In genomic region chr2:44746367-44746766, GRCh38 we compare ENCODE assay signal across 16 cellular contexts.
DNase-seq lines count a peak whose midpoint lies in the region; ATAC-seq, FAIRE-seq and TF ChIP-seq lines count a peak whose summit lies in the region.
"Had no signal": no experiment of that assay in that cellular context is flagged by ENCODE, and none has a peak within 500 bp of the region (broad histone marks: within the 10 kb centered on the region; RNA-seq: fewer than 3 reads in every experiment).

No MANE protein-coding gene starts in this region.

- H4K20me1 ChIP-seq in HepG2 (ENCODE audit: insufficient read depth, low read length) (no peaks in the 10 kb centered on the region), neural progenitor cell (ENCODE audit: low read depth) (no peaks in the 10 kb centered on the region)
- H4K20me1 ChIP-seq: BLaER1 treated with 17β-estradiol and CSF1 and Interleukin-3, amounts not matched to agents 10 nM and 100 nM had no signal

- no peak overlapping the region for H3K27ac ChIP-seq in HepG2 (ENCODE audit: extremely low read length, insufficient read depth, low read length)
- H3K27ac ChIP-seq in right lobe of liver, result no peak overlapping the region
- H3K27ac ChIP-seq in neural progenitor cell, result peak overlapping the region; percentile 15
- no peak overlapping the region for H3K27ac ChIP-seq in tibial artery
- H3K27ac ChIP-seq: 22Rv1; BLaER1 treated with 17β-estradiol and CSF1 and Interleukin-3, amounts not matched to agents 10 nM and 100 nM; HL-60; KMS-11 had no signal

- TF ChIP-seq RAD21 in HepG2 (CRISPR knock-in tag; IDR thresholded peaks at IDR 0.05), result no peak

- H3K27me3 Mint-ChIP-seq in WTC11 (ENCODE audit: low read depth) (no peaks in the 10 kb centered on the region), neural progenitor cell (ENCODE audit: insufficient read depth, low read depth) (no peaks in the 10 kb centered on the region)
- H3K27me3 Mint-ChIP-seq: B cell had no signal

- H3K36me3 ChIP-seq in HepG2 (replicated peaks in 1 of 2; ENCODE audit: control insufficient read depth in 1 of 2, insufficient read depth in 2 of 2, low read length in 2 of 2) (no peaks in the 10 kb centered on the region), right lobe of liver (no peaks in the 10 kb centered on the region), neural progenitor cell (no peaks in the 10 kb centered on the region), tibial artery (no peaks in the 10 kb centered on the region)

- H3K4me2 ChIP-seq in HepG2 (ENCODE audit: low read depth, low read length), result no peak overlapping the region
- peak overlapping the region; percentile 47 for H3K4me2 ChIP-seq in neural progenitor cell
- H3K4me2 ChIP-seq: KMS-11 had no signal

- H3K27ac Mint-ChIP-seq in WTC11 (peak overlapping the region; percentile 17; the same call in 1 of the 2 replicates), neural progenitor cell (no peak overlapping the region)
- H3K27ac Mint-ChIP-seq: B cell; CD8-positive, alpha-beta T cell had no signal

- no peak for TF ChIP-seq EP300 in HepG2 (IDR thresholded peaks at IDR 0.05; ENCODE audit: low read depth in 2 of 2, low read length in 2 of 2)
- TF ChIP-seq EP300 in HepG2 (CRISPR knock-in tag; IDR thresholded peaks at IDR 0.05; ENCODE audit: borderline replicate concordance), result no peak

- ATAC-seq in HepG2 (no peak), right lobe of liver (no peak), WTC11 (no peak), HG03159 (IDR thresholded peaks at IDR 0.05; ENCODE audit: unreplicated experiment) (no peak)
- ATAC-seq: CD8-positive, alpha-beta T cell had no signal

- CTCF ChIA-PET in HepG2 (lab: Yijun Ruan, JAX; ENCODE audit: low intra/inter-chr PET ratio, low total read pairs) (no interaction called here), WTC11 (lab: Charles Lee) (interaction anchor here (0.5 to 1.6 kb wide), 6 partner anchors 15 to 283 kb away, joined by 3 to 5 read pairs (median 4); no protein-coding TSS in a partner anchor)

- BruUV-seq in HepG2 (replicated peaks; lab: Mats Ljungman, UMichigan), result no TSS peak

- H3K27me3 ChIP-seq in HepG2 (ENCODE audit: control insufficient read depth in 1 of 2, insufficient read depth in 2 of 2, low read length in 2 of 2) (no peaks in the 10 kb centered on the region), right lobe of liver (no peaks in the 10 kb centered on the region), neural progenitor cell (no peaks in the 10 kb centered on the region), tibial artery (no peaks in the 10 kb centered on the region)
- H3K27me3 ChIP-seq: BLaER1 treated with 17β-estradiol and CSF1 and Interleukin-3, amounts not matched to agents 10 nM and 100 nM had no signal

- H3K4me1 Mint-ChIP-seq in WTC11, result peaks cover 44% of the 10 kb centered on the region
- peaks cover 22% of the 10 kb centered on the region for H3K4me1 Mint-ChIP-seq in neural progenitor cell
- H3K4me1 Mint-ChIP-seq: B cell had no signal

- no peak overlapping the region for H3K4me3 Mint-ChIP-seq in WTC11
- H3K4me3 Mint-ChIP-seq in neural progenitor cell, result no peak overlapping the region
- H3K4me3 Mint-ChIP-seq: B cell; CD8-positive, alpha-beta T cell had no signal

- H2AFZ ChIP-seq in HepG2 (ENCODE audit: low read length) (no peak overlapping the region), neural progenitor cell (replicated peaks) (no peak overlapping the region)

- POLR2A ChIA-PET in HepG2 (lab: Yijun Ruan, JAX), result no interaction called here
- POLR2A ChIA-PET in WTC11 (lab: Charles Lee), result interaction anchor here (0.9 kb wide), 1 partner anchor 14 kb away, joined by 3 read pairs; no protein-coding TSS in a partner anchor

- in situ Hi-C loops in HepG2 (cut with HindIII; ENCODE audit: extremely low pct_ligation_motif_present, low pct_unique_long_range_greater_than_20kb), result no loop called here

- no peak for TF ChIP-seq POLR2A in HepG2 (IDR thresholded peaks at IDR 0.05; ENCODE audit: insufficient read depth in 1 of 2, low read depth in 2 of 2, low read length in 2 of 2)
- TF ChIP-seq POLR2A in right lobe of liver (IDR thresholded peaks at IDR 0.05), result no peak

- TF ChIP-seq CTCF in HepG2 (CRISPR knock-in tag; IDR thresholded peaks at IDR 0.05) (no peak), right lobe of liver (IDR thresholded peaks at IDR 0.05) (no peak), WTC11 (IDR thresholded peaks at IDR 0.05) (no peak), neural progenitor cell (IDR thresholded peaks at IDR 0.05) (no peak), tibial artery (IDR thresholded peaks at IDR 0.05) (no peak)

- FAIRE-seq in HepG2 (lab: Jason Lieb, UNC), result no peak

- intact Hi-C loops in HepG2 (cut with micrococcal nuclease; ENCODE audit: unreplicated experiment) (loop anchor here (10.0 kb wide), 1 partner anchor 188 kb away; no protein-coding TSS in a partner anchor), right lobe of liver (cut with DNase I) (no loop called here), tibial artery (cut with DNase I; ENCODE audit: low total_unique reads) (no loop called here)

- H3K4me3 ChIP-seq in HepG2 (replicated peaks in 1 of 3; ENCODE audit: insufficient read depth in 1 of 3, low read depth in 2 of 3, low read length in 3 of 3), result no peak overlapping the region
- no peak overlapping the region for H3K4me3 ChIP-seq in right lobe of liver
- no peak overlapping the region for H3K4me3 ChIP-seq in neural progenitor cell
- H3K4me3 ChIP-seq in tibial artery, result no peak overlapping the region
- H3K4me3 ChIP-seq: BLaER1 treated with 17β-estradiol and CSF1 and Interleukin-3, amounts not matched to agents 10 nM and 100 nM had no signal

- H3F3A ChIP-seq in neural progenitor cell (ENCODE audit: low read depth), result peaks cover 25% of the 10 kb centered on the region

- H3K4me1 ChIP-seq in HepG2 (ENCODE audit: insufficient read depth, low read length) (peaks cover 11% of the 10 kb centered on the region), right lobe of liver (no peaks in the 10 kb centered on the region), neural progenitor cell (peaks cover 35% of the 10 kb centered on the region), tibial artery (peaks cover 0 to 16% (median 1%) of the 10 kb centered on the region in 4 donors)

- no peaks in the 10 kb centered on the region for H3K36me3 Mint-ChIP-seq in WTC11
- H3K36me3 Mint-ChIP-seq in neural progenitor cell, result no peaks in the 10 kb centered on the region

- H3K9me3 Mint-ChIP-seq in WTC11 (no peaks in the 10 kb centered on the region), neural progenitor cell (no peaks in the 10 kb centered on the region)
- H3K9me3 Mint-ChIP-seq: CD8-positive, alpha-beta T cell had no signal

- DNase-seq in HepG2 (ENCODE audit: low spot score), result no peak
- DNase-seq in right lobe of liver, result no peak
- no peak for DNase-seq in WTC11 (ENCODE audit: low spot score)
- DNase-seq in neural progenitor cell (ENCODE audit: low spot score), result no peak
- no peak for DNase-seq in activated CD4-positive, CD25-positive, alpha-beta regulatory T cell treated with anti-CD3 and anti-CD28 coated beads, Interleukin-2, amount 50 U/mL, for 72 hours
- no peak for DNase-seq in tibial artery
- DNase-seq: Calu3; CD8-positive, alpha-beta T cell; GF-D8; HCEC 1CT had no signal

- H3K9ac ChIP-seq in HepG2 (ENCODE audit: insufficient read depth, low read depth, low read length) (no peak overlapping the region), neural progenitor cell (no peak overlapping the region)
- H3K9ac ChIP-seq: BLaER1 treated with 17β-estradiol and CSF1 and Interleukin-3, amounts not matched to agents 10 nM and 100 nM; KMS-11 had no signal

- no peaks in the 10 kb centered on the region for H3K9me3 ChIP-seq in HepG2 (ENCODE audit: low read length)
- no peaks in the 10 kb centered on the region for H3K9me3 ChIP-seq in right lobe of liver
- H3K9me3 ChIP-seq in neural progenitor cell (ENCODE audit: low read depth), result no peaks in the 10 kb centered on the region
- no peaks in the 10 kb centered on the region for H3K9me3 ChIP-seq in tibial artery
- H3K9me3 ChIP-seq: BLaER1 treated with 17β-estradiol and CSF1 and Interleukin-3, amounts not matched to agents 10 nM and 100 nM had no signal

- H3K79me2 ChIP-seq in HepG2 (ENCODE audit: insufficient read depth, low read length) (no peaks in the 10 kb centered on the region), neural progenitor cell (ENCODE audit: low read depth) (no peaks in the 10 kb centered on the region)

TF ChIP-seq in HepG2, 621 proteins besides CTCF, POLR2A, EP300 and RAD21:
- TF ChIP-seq MAFK (conservative IDR thresholded peaks at IDR 0.05 in 1 of 2, IDR thresholded peaks at IDR 0.05 in 1 of 2; ENCODE audit: low read length in 2 of 2), result peak; percentile 60 to 63
- TF ChIP-seq MAFF (IDR thresholded peaks at IDR 0.05; ENCODE audit: low read depth, low read length), result peak; percentile 52
- no peak for TF ChIP-seq ZFP62 (CRISPR knock-in tag; IDR thresholded peaks at IDR 0.05)

TF ChIP-seq in WTC11, 78 proteins besides CTCF, POLR2A, EP300 and RAD21 (continues in another document):
- TF ChIP-seq TEAD4 (CRISPR knock-in tag; IDR thresholded peaks at IDR 0.05), result no peak
- no peak for TF ChIP-seq CREM (CRISPR knock-in tag; IDR thresholded peaks at IDR 0.05)
- no peak for TF ChIP-seq NFYB (CRISPR knock-in tag; conservative IDR thresholded peaks at IDR 0.05; ENCODE audit: low read depth)
- TF ChIP-seq IRF2 (CRISPR knock-in tag; IDR thresholded peaks at IDR 0.05; ENCODE audit: borderline replicate concordance, low read depth), result no peak
- TF ChIP-seq ZBTB21 (CRISPR knock-in tag; IDR thresholded peaks at IDR 0.05; ENCODE audit: borderline replicate concordance), result no peak
- TF ChIP-seq, protein P1, sequence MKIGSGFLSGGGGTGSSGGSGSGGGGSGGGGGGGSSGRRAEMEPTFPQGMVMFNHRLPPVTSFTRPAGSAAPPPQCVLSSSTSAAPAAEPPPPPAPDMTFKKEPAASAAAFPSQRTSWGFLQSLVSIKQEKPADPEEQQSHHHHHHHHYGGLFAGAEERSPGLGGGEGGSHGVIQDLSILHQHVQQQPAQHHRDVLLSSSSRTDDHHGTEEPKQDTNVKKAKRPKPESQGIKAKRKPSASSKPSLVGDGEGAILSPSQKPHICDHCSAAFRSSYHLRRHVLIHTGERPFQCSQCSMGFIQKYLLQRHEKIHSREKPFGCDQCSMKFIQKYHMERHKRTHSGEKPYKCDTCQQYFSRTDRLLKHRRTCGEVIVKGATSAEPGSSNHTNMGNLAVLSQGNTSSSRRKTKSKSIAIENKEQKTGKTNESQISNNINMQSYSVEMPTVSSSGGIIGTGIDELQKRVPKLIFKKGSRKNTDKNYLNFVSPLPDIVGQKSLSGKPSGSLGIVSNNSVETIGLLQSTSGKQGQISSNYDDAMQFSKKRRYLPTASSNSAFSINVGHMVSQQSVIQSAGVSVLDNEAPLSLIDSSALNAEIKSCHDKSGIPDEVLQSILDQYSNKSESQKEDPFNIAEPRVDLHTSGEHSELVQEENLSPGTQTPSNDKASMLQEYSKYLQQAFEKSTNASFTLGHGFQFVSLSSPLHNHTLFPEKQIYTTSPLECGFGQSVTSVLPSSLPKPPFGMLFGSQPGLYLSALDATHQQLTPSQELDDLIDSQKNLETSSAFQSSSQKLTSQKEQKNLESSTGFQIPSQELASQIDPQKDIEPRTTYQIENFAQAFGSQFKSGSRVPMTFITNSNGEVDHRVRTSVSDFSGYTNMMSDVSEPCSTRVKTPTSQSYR (CRISPR knock-in tag; IDR thresholded peaks at IDR 0.05), result no peak
- TF ChIP-seq ZNF219 (CRISPR knock-in tag; IDR thresholded peaks at IDR 0.05; ENCODE audit: borderline replicate concordance), result no peak
- TF ChIP-seq GTF2I (CRISPR knock-in tag; conservative IDR thresholded peaks at IDR 0.05), result no peak
- no peak for TF ChIP-seq ZNF671 (CRISPR knock-in tag; IDR thresholded peaks at IDR 0.05)
